34 cellular contexts compared by ENCODE assay signal in genomic region chr19:35059799-35060091, GRCh38. TPM values are rescaled to one million over a fixed set of nuclear protein-coding genes. Genes with fewer than 3 reads are reported as not detected.
"Had no signal": no experiment of that assay in that cellular context is flagged by ENCODE, and none has a peak within 500 bp of the region (broad histone marks: within the 10 kb centered on the region; RNA-seq: fewer than 3 reads in every experiment).

No MANE protein-coding gene starts in this region.

- H3K36me3 Mint-ChIP-seq: activated naive CD8-positive, alpha-beta T cell had no signal

- H3K4me3 Mint-ChIP-seq: activated B cell treated with CpG ODN at 0.5 μM for 24 hours; activated CD8-positive, alpha-beta T cell treated with anti-CD3 and anti-CD28 coated beads for 36 hours; activated naive CD8-positive, alpha-beta T cell; activated T-cell treated with anti-CD3 and anti-CD28 coated beads, Interleukin-2, amount 50 U/mL, for 4 hours; activated T-helper 17 cell treated with anti-CD3 and anti-CD28 coated beads, Interleukin-2, amount 50 U/mL, for 72 hours; central memory CD8-positive, alpha-beta T cell; effector memory CD8-positive, alpha-beta T cell; T-helper 17 cell; T-helper 2 cell treated with Interferon-gamma antibody and Interleukin-4, amounts not matched to agents 5 μg/mL and 100 μg/mL, for 36 hours had no signal

- H3K9me3 ChIP-seq: esophagus muscularis mucosa, gastrocnemius medialis had no signal

- H3K9me3 Mint-ChIP-seq: activated B cell treated with CpG ODN at 0.5 μM for 24 hours; activated CD8-positive, alpha-beta T cell treated with anti-CD3 and anti-CD28 coated beads for 36 hours; activated T-cell treated with anti-CD3 and anti-CD28 coated beads, Interleukin-2, amount 50 U/mL, for 4 hours; activated T-helper 17 cell treated with anti-CD3 and anti-CD28 coated beads, Interleukin-2, amount 50 U/mL, for 72 hours; central memory CD8-positive, alpha-beta T cell; effector memory CD8-positive, alpha-beta T cell; T-helper 2 cell treated with Interferon-gamma antibody and Interleukin-4, amounts not matched to agents 5 μg/mL and 100 μg/mL, for 36 hours had no signal

- H3K27ac ChIP-seq: brain microvascular endothelial cell, esophagus muscularis mucosa, foreskin keratinocyte, gastrocnemius medialis, WERI-Rb-1 had no signal

- ATAC-seq: activated CD4-positive, CD25-positive, alpha-beta regulatory T cell treated with anti-CD3 and anti-CD28 coated beads, Interleukin-2, amount 50 U/mL, for 24 hours; activated CD8-positive, alpha-beta T cell treated with anti-CD3 and anti-CD28 coated beads for 36 hours; activated T-cell treated with anti-CD3 and anti-CD28 coated beads, Interleukin-2, amount 50 U/mL, for 4 hours; activated T-helper 17 cell treated with anti-CD3 and anti-CD28 coated beads, Interleukin-2, amount 50 U/mL, for 72 hours; effector memory CD8-positive, alpha-beta T cell; foreskin keratinocyte; gastrocnemius medialis; T-helper 17 cell had no signal

- H3K4me1 ChIP-seq: esophagus muscularis mucosa, foreskin keratinocyte had no signal

- H3K4me3 ChIP-seq: esophagus muscularis mucosa, gastrocnemius medialis had no signal

- H3K27me3 Mint-ChIP-seq: activated CD8-positive, alpha-beta T cell treated with anti-CD3 and anti-CD28 coated beads for 36 hours; activated naive CD8-positive, alpha-beta T cell had no signal

- H3K4me1 Mint-ChIP-seq: activated B cell treated with CpG ODN at 0.5 μM for 24 hours; activated T-helper 17 cell treated with anti-CD3 and anti-CD28 coated beads, Interleukin-2, amount 50 U/mL, for 72 hours; central memory CD8-positive, alpha-beta T cell; T-helper 17 cell had no signal

- H3K27me3 ChIP-seq: brain microvascular endothelial cell, gastrocnemius medialis had no signal

- H3K27ac Mint-ChIP-seq: activated B cell treated with CpG ODN at 0.5 μM for 24 hours; activated CD8-positive, alpha-beta T cell treated with anti-CD3 and anti-CD28 coated beads for 36 hours; activated naive CD8-positive, alpha-beta T cell; activated T-helper 17 cell treated with anti-CD3 and anti-CD28 coated beads, Interleukin-2, amount 50 U/mL, for 72 hours; effector memory CD8-positive, alpha-beta T cell; T-helper 17 cell; T-helper 2 cell treated with Interferon-gamma antibody and Interleukin-4, amounts not matched to agents 5 μg/mL and 100 μg/mL, for 36 hours had no signal

- DNase-seq: activated B cell treated with CpG ODN at 0.5 μM for 24 hours; activated CD4-positive, alpha-beta T cell treated with anti-CD3 and anti-CD28 coated beads for 48 hours; activated CD4-positive, alpha-beta T cell treated with anti-CD3 and anti-CD28 coated beads, Interleukin-2, amount 50 U/mL, for 1 hour; activated CD4-positive, alpha-beta T cell treated with anti-CD3 and anti-CD28 coated beads, Interleukin-2, amount 50 U/mL, for 48 hours; activated CD8-positive, alpha-beta memory T cell treated with anti-CD3 and anti-CD28 coated beads for 24 hours; activated CD8-positive, alpha-beta T cell treated with anti-CD3 and anti-CD28 coated beads for 36 hours; activated effector memory CD4-positive, alpha-beta T cell treated with Interleukin-2 at 50 U/mL for 16 hours; activated gamma-delta T cell treated with Interleukin-2 at 50 U/mL for 16 hours; activated naive CD4-positive, alpha-beta T cell treated with anti-CD3 and anti-CD28 coated beads, Interleukin-2, amount 50 U/mL, for 16 hours; activated naive CD4-positive, alpha-beta T cell treated with Interleukin-2 at 50 U/mL for 16 hours; activated T-cell treated with anti-CD3 and anti-CD28 coated beads, Interleukin-2, amount 50 U/mL, for 4 hours; amniotic stem cell; anterior cingulate cortex; brain microvascular endothelial cell; cortex of kidney; dermis blood vessel endothelial cell; effector CD4-positive, alpha-beta T cell; effector memory CD8-positive, alpha-beta T cell; erythroblast; foreskin keratinocyte; gastrocnemius medialis; T-helper 1 cell; T-helper 17 cell; T1000; WERI-Rb-1 had no signal

- H3K36me3 ChIP-seq: brain microvascular endothelial cell, esophagus muscularis mucosa, gastrocnemius medialis, WERI-Rb-1 had no signal

RNA-seq across cellular contexts. Expression of gene HPN, which starts 18.2 kb away (rescaled TPM):
- total RNA-seq: activated B cell treated with CpG ODN at 0.5 μM for 24 hours, bronchial epithelial cell, foreskin keratinocyte had no signal

RNA-seq across cellular contexts. Expression of gene FXYD3, which starts 55.9 kb away (rescaled TPM):
- total RNA-seq: activated B cell treated with CpG ODN at 0.5 μM for 24 hours; activated CD8-positive, alpha-beta T cell treated with anti-CD3 and anti-CD28 coated beads for 36 hours; activated T-helper 17 cell treated with anti-CD3 and anti-CD28 coated beads, Interleukin-2, amount 50 U/mL, for 72 hours; astrocyte; cardiac septum; T-helper 17 cell had no signal
